ENCODE assay signal across 15 cellular contexts in the genomic region with DNA sequence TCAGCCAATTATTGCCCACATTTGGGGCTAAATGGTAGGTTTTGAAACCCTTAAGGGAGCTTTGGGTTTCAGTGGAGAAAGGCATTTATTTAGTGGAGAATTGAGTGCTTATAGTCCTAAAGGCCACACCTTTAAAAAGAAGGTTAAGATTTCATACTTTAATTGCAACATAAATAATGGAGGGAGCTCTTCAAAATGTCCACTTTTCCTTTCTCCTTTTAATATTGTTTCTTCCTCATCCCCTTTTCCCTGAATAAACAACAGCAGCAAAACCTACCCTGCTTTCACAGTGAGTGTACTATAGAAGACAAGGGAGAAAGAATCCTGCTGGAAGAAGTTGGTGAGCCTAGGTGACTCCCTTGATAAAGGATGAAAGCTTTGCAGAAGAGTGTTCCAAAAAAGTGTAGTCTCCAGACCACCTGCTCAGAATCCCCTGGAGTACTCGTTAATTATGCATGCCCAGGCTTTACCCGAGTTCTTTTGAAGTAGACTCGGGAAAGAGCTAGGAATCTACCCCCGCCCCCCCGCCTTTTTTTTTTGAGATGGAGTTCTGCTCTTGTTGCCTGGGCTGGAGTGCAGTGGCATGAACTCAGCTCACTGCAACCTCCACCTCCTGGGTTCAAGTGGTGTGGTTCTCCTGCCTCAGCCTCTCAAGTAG. TPM values are rescaled to one million over a fixed set of nuclear protein-coding genes. Genes with fewer than 3 reads are reported as not detected.
A peak's percentile ranks its signal among the peaks of the same experiment; 100 is the strongest.
DNase-seq lines count a peak whose midpoint lies in the region; ATAC-seq and TF ChIP-seq lines count a peak whose summit lies in the region.
"Had no signal": no experiment of that assay in that cellular context is flagged by ENCODE, and none has a peak within 500 bp of the region (broad histone marks: within the 10 kb centered on the region; RNA-seq: fewer than 3 reads in every experiment).

No MANE protein-coding gene starts in this region.

- H3K36me3 ChIP-seq in HUES6 (ENCODE audit: control insufficient read depth, insufficient read depth, low read length) (peaks cover 59% of the 10 kb centered on the region), adipocyte (ENCODE audit: control insufficient read depth, insufficient read depth, low read length, severe bottlenecking) (peaks cover 75% of the 10 kb centered on the region), osteoblast (ENCODE audit: insufficient read depth, low read length) (peaks cover 71% of the 10 kb centered on the region)

- H3K27me3 ChIP-seq in HUES6 (ENCODE audit: control insufficient read depth, insufficient read depth, low read length) (no peaks in the 10 kb centered on the region), adipocyte (replicated peaks; ENCODE audit: control insufficient read depth, insufficient read depth, low read length) (no peaks in the 10 kb centered on the region), osteoblast (ENCODE audit: insufficient read depth, low read length) (no peaks in the 10 kb centered on the region)

- peaks cover 25% of the 10 kb centered on the region for H3K4me1 ChIP-seq in HUES6 (ENCODE audit: control insufficient read depth, insufficient read depth, low read length)
- peaks cover 47% of the 10 kb centered on the region for H3K4me1 ChIP-seq in adipocyte (ENCODE audit: control insufficient read depth, insufficient read depth, low read length)
- H3K4me1 ChIP-seq in osteoblast (ENCODE audit: insufficient read depth, low read length): peaks cover 34% of the 10 kb centered on the region

- DNase-seq in DMS79 (lab: John Stamatoyannopoulos, UW) (peak; percentile 43), adipocyte (ENCODE audit: low read depth) (peak; percentile 25), osteoblast (ENCODE audit: insufficient read length, low spot score, missing footprints) (no peak)
- no peak for DNase-seq in activated effector memory CD4-positive, alpha-beta T cell treated with anti-CD3 and anti-CD28 coated beads, Interleukin-2, amount 50 U/mL, for 16 hours
- DNase-seq: activated CD4-positive, alpha-beta T cell treated with anti-CD3 and anti-CD28 coated beads for 48 hours; activated T-cell treated with anti-CD3 and anti-CD28 coated beads for 4 hours; glutamatergic neuron; islet precursor cell; NCI-H2107; SHP77 had no signal

- no peak overlapping the region for H2AFZ ChIP-seq in osteoblast (ENCODE audit: low read length)

- H3K9ac ChIP-seq in HUES6 (ENCODE audit: low read length) (no peak overlapping the region), adipocyte (ENCODE audit: low read length) (peak overlapping the region; percentile 79)

- H3K27ac ChIP-seq in HUES6 (ENCODE audit: low read depth, low read length) (no peak overlapping the region; the same call in 1 of the 2 replicates), osteoblast (ENCODE audit: low read depth, low read length) (peak overlapping the region; percentile 5)

- H4K20me1 ChIP-seq in osteoblast (ENCODE audit: insufficient read depth, low read length): peaks cover 70% of the 10 kb centered on the region

- ATAC-seq in HG02870 (IDR thresholded peaks at IDR 0.05; ENCODE audit: unreplicated experiment) (no peak), GM19324 (IDR thresholded peaks at IDR 0.05; ENCODE audit: low FRiP score, unreplicated experiment) (no peak)
- ATAC-seq: stimulated activated memory B cell treated with anti-CD40 and anti-IgM and Interleukin-4, amounts not matched to agents 10 μg/mL and 1 μg/mL and 100 μg/mL, for 72 hours had no signal

- H3K9me3 ChIP-seq in HUES6 (ENCODE audit: control insufficient read depth, insufficient read depth, low read depth, low read length): no peaks in the 10 kb centered on the region
- H3K9me3 ChIP-seq in adipocyte (ENCODE audit: control insufficient read depth, low read length): no peaks in the 10 kb centered on the region
- no peaks in the 10 kb centered on the region for H3K9me3 ChIP-seq in osteoblast (ENCODE audit: low read depth, low read length)

- TF ChIP-seq CTCF in osteoblast (IDR thresholded peaks at IDR 0.05; ENCODE audit: extremely low read depth, low read depth, low read length): no peak

- H3K4me3 ChIP-seq in HUES6 (ENCODE audit: low read depth, low read length) (peak overlapping the region; percentile 0; the same call in 1 of the 2 replicates), adipocyte (ENCODE audit: low read length) (peak overlapping the region; percentile 67), osteoblast (ENCODE audit: insufficient read depth, low read length) (no peak overlapping the region)
- H3K4me3 ChIP-seq: skin epidermis had no signal

- peak overlapping the region; percentile 24 for H3K4me2 ChIP-seq in osteoblast (ENCODE audit: insufficient read depth, low read length)

- peaks cover 95% of the 10 kb centered on the region for H3K79me2 ChIP-seq in osteoblast (ENCODE audit: insufficient read depth, low read length)

RNA-seq across cellular contexts. Expression of a gene that starts 11.5 kb away (rescaled TPM):
- total RNA-seq in osteoblast: 14.4 and 19.2 TPM in 2 replicates

Comparison
In these comparisons a context has a peak if more than half of its experiments do, and no peak if none do; other contexts are left out.
1. DNase-seq: peak in DMS79 (single experiment) and adipocyte (single experiment); none in osteoblast (single experiment) and activated effector memory CD4-positive, alpha-beta T cell treated with anti-CD3 and anti-CD28 coated beads, Interleukin-2, amount 50 U/mL, for 16 hours (single experiment).